8 cellular contexts compared by ENCODE assay signal in genomic region chr12:56117778-56118687, GRCh38. TPM values are rescaled to one million over a fixed set of nuclear protein-coding genes. Genes with fewer than 3 reads are reported as not detected.
DNase-seq lines count a peak whose midpoint lies in the region; TF ChIP-seq lines count a peak whose summit lies in the region.

A gene with protein sequence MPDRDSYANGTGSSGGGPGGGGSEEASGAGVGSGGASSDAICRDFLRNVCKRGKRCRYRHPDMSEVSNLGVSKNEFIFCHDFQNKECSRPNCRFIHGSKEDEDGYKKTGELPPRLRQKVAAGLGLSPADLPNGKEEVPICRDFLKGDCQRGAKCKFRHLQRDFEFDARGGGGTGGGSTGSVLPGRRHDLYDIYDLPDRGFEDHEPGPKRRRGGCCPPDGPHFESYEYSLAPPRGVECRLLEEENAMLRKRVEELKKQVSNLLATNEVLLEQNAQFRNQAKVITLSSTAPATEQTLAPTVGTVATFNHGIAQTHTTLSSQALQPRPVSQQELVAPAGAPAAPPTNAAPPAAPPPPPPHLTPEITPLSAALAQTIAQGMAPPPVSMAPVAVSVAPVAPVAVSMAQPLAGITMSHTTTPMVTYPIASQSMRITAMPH (plus strand): TSS chr12:56118266. CDS start chr12:56120563, 2,297 bp downstream.

- H3K9me2 ChIP-seq in Loucy (replicated peaks; ENCODE audit: low read depth, low read length), result no peaks in the 10 kb centered on the region

- in situ Hi-C loops in G401 (cut with HindIII; ENCODE audit: low sequenced_read_pairs), result loop anchor here (5.0 kb wide), 1 partner anchor 74 kb away; no protein-coding TSS in a partner anchor

- H3K27me3 ChIP-seq in H7 (ENCODE audit: control insufficient read depth, insufficient read depth, low read length) (no peaks in the 10 kb centered on the region), Loucy (ENCODE audit: insufficient read depth, low read length, poor library complexity, severe bottlenecking) (peaks cover 7% of the 10 kb centered on the region), stomach smooth muscle (ENCODE audit: control insufficient read depth in 1 of 2, insufficient read depth in 2 of 2, low read length in 2 of 2) (no peaks in the 10 kb centered on the region)

- H3K27me3 Mint-ChIP-seq in neural crest cell (ENCODE audit: low read depth), result peaks cover 11% of the 10 kb centered on the region

- H3K4me1 ChIP-seq in Loucy (ENCODE audit: insufficient read depth, low read length, poor library complexity, severe bottlenecking), result peaks cover 18% of the 10 kb centered on the region
- peaks cover 53% of the 10 kb centered on the region for H3K4me1 ChIP-seq in stomach smooth muscle (ENCODE audit: control insufficient read depth, insufficient read depth, low read length)

- no peaks in the 10 kb centered on the region for H3K9me3 Mint-ChIP-seq in neural crest cell

- H3K4me3 Mint-ChIP-seq in neural crest cell, result peak within 1 kb of the TSS; percentile 97

- H3K36me3 ChIP-seq in H7 (replicated peaks; ENCODE audit: control insufficient read depth, insufficient read depth, low read length) (peaks cover 15% of the 10 kb centered on the region), Loucy (ENCODE audit: insufficient read depth, low read length) (peaks cover 19% of the 10 kb centered on the region), stomach smooth muscle (ENCODE audit: control insufficient read depth in 2 of 2, insufficient read depth in 2 of 2, low read length in 2 of 2) (peaks cover 15 to 16% of the 10 kb centered on the region in 2 donors)

- TF ChIP-seq CTCF in Loucy (conservative IDR thresholded peaks at IDR 0.05; ENCODE audit: low read length), result peak; percentile 43
- peak; percentile 62 for TF ChIP-seq CTCF in foreskin fibroblast (IDR thresholded peaks at IDR 0.05; ENCODE audit: low read depth, low read length)
- TF ChIP-seq CTCF in neural crest cell (conservative IDR thresholded peaks at IDR 0.05), result peak; percentile 57

- H3K36me3 Mint-ChIP-seq in neural crest cell (ENCODE audit: low read depth), result peaks cover 21% of the 10 kb centered on the region

- H3K27ac ChIP-seq in stomach smooth muscle (ENCODE audit: low read length), result peak within 1 kb of the TSS; percentile 98

- H2AFZ ChIP-seq in Loucy (ENCODE audit: low read length), result 0 out of 2 replicates have a peak within 1 kb of the TSS, but pooled peaks have one; percentile 9

- H3K4me2 ChIP-seq in Loucy (ENCODE audit: low read depth, low read length, poor library complexity, severe bottlenecking), result peak within 1 kb of the TSS; percentile 97

- H3K27ac Mint-ChIP-seq in neural crest cell (ENCODE audit: unreplicated experiment), result peak within 1 kb of the TSS; percentile 100

- H3K9me3 ChIP-seq in Loucy (ENCODE audit: insufficient read depth, low read depth, low read length), result no peaks in the 10 kb centered on the region
- no peaks in the 10 kb centered on the region for H3K9me3 ChIP-seq in stomach smooth muscle (ENCODE audit: control insufficient read depth in 2 of 2, low read length in 2 of 2)

- peak; percentile 100 for TF ChIP-seq POLR2A in Raji (IDR thresholded peaks at IDR 0.05; ENCODE audit: insufficient read depth, low read depth, low read length)

- H3K4me1 Mint-ChIP-seq in neural crest cell, result peaks cover 31% of the 10 kb centered on the region

- peaks cover 14% of the 10 kb centered on the region for H4K20me1 ChIP-seq in Loucy (ENCODE audit: insufficient read depth, low read length, poor library complexity, severe bottlenecking)

- peaks cover 35% of the 10 kb centered on the region for H3K79me2 ChIP-seq in Loucy (ENCODE audit: insufficient read depth, low read length)

- H3K4me3 ChIP-seq in H7 (ENCODE audit: insufficient read depth, low read depth, low read length) (peak within 1 kb of the TSS; percentile 83), Loucy (ENCODE audit: low read length, poor library complexity, severe bottlenecking) (peak within 1 kb of the TSS; percentile 99), foreskin fibroblast (ENCODE audit: low read depth in 1 of 2, low read length in 2 of 2) (peak within 1 kb of the TSS; percentile 66 to 88), stomach smooth muscle (ENCODE audit: low read length in 2 of 2) (peak within 1 kb of the TSS; percentile 99)

- peak within 1 kb of the TSS; percentile 99 for H3K9ac ChIP-seq in Loucy (ENCODE audit: low read depth, low read length, poor library complexity, severe bottlenecking)
- H3K9ac ChIP-seq in stomach smooth muscle (ENCODE audit: low read length in 2 of 2), result peak within 1 kb of the TSS; percentile 99 to 100

- peak; percentile 98 for DNase-seq in G401 (ENCODE audit: low spot score)
- peak; percentile 94 for DNase-seq in H7
- peak; percentile 86 for DNase-seq in activated gamma-delta T cell (lab: John Stamatoyannopoulos, UW)
- DNase-seq in foreskin fibroblast, result peak; percentile 100
- peak; percentile 92 for DNase-seq in neural crest cell (ENCODE audit: low read depth, low spot score)

- peaks cover 20% of the 10 kb centered on the region for H3F3A ChIP-seq in Loucy (ENCODE audit: low read depth)

RNA-seq across cellular contexts. Expression of the gene that starts here (rescaled TPM):
- total RNA-seq in G401 (2014; rRNA removed; shearing (Covaris generic)), result 2.9 and 3.3 TPM in 2 replicates
- total RNA-seq in H7 (2014; rRNA removed; shearing (Covaris generic)), result 8.2 and 11.3 TPM in 2 replicates
- 19.1 and 19.3 TPM in 2 replicates for total RNA-seq in neural crest cell

Comparison
In these comparisons a context has a peak if more than half of its experiments do, and no peak if none do; other contexts are left out.
1. Peak in every context shown above with its lines: DNase-seq, H3K4me3 ChIP-seq and H3K27ac ChIP-seq.